In genomic region chr5:115516372-115516771, GRCh38 we compare ENCODE assay signal across 8 cellular contexts.
"Had no signal": no experiment of that assay in that cellular context is flagged by ENCODE, and none has a peak within 500 bp of the region (broad histone marks: within the 10 kb centered on the region; RNA-seq: fewer than 3 reads in every experiment).

No MANE protein-coding gene starts in this region.

- H3K9me3 ChIP-seq: HAP-1 had no signal

- ATAC-seq: HepG2 had no signal

- H3K4me3 ChIP-seq: GM23248, HAP-1 had no signal

- H3K27ac ChIP-seq: GM23248, HL-60 had no signal

- H3K36me3 ChIP-seq: HAP-1 had no signal

- DNase-seq: GM23248, GOT3, H7, HFFc6, KBM-7 had no signal
